9 cellular contexts compared by ENCODE assay signal in the genomic region with DNA sequence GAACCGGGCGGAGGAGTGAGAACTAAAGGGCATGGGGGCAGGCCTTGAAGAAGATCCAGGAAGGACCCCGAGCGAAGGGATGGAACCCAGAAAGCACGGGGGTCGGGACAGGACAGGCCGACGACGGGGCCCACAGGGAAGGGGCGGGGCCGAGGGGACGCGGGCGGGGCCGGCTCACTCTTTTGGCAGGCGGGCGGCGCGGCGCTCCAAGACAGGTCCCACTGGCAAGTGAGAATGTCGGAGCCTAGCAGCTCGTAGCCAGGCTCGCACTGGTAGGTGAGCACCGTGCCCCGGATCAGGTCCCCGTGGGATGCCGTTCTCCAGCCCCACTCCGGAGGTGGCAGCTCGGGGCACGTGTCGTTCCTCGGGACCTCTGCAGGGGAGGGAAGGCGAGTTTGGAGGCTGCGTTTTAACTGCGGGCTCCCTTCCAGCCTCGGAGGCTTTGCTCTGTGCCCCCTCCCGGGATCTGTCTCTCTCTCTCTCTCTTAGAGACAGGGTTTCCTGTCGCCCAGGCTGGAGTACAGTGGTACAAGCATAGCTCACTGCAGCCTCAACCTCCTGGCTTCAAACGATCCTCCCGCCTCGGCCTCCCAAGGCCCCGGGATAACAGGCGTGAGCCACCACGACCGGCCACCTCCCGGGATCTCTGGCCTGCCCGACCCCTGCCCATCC. TPM values are rescaled to one million over a fixed set of nuclear protein-coding genes. Genes with fewer than 3 reads are reported as not detected.
DNase-seq lines count a peak whose midpoint lies in the region; ATAC-seq and TF ChIP-seq lines count a peak whose summit lies in the region.
"Had no signal": no experiment of that assay in that cellular context is flagged by ENCODE, and none has a peak within 500 bp of the region (broad histone marks: within the 10 kb centered on the region; RNA-seq: fewer than 3 reads in every experiment).

No MANE protein-coding gene starts in this region.

- no peak overlapping the region for H3K27ac Mint-ChIP-seq in activated CD4-positive, alpha-beta memory T cell treated with anti-CD3 and anti-CD28 coated beads for 36 hours

- TF ChIP-seq CTCF in esophagus muscularis mucosa (IDR thresholded peaks at IDR 0.05), result no peak
- no peak for TF ChIP-seq CTCF in smooth muscle cell (IDR thresholded peaks at IDR 0.05; ENCODE audit: borderline replicate concordance, insufficient read depth, poor library complexity, severe bottlenecking)
- no peak for TF ChIP-seq CTCF in omental fat pad (IDR thresholded peaks at IDR 0.05)
- no peak for TF ChIP-seq CTCF in PC-9 (conservative IDR thresholded peaks at IDR 0.05)

- H3K27ac ChIP-seq in esophagus muscularis mucosa (replicated peaks in 1 of 4), result no peak overlapping the region
- no peak overlapping the region for H3K27ac ChIP-seq in smooth muscle cell (ENCODE audit: low read depth)
- H3K27ac ChIP-seq in PC-9, result no peak overlapping the region
- H3K27ac ChIP-seq: VCaP had no signal

- peaks cover 16% of the 10 kb centered on the region for H3K4me1 Mint-ChIP-seq in activated CD4-positive, alpha-beta memory T cell treated with anti-CD3 and anti-CD28 coated beads for 36 hours (ENCODE audit: low read depth)

- no peaks in the 10 kb centered on the region for H3K9me3 Mint-ChIP-seq in activated CD4-positive, alpha-beta memory T cell treated with anti-CD3 and anti-CD28 coated beads for 36 hours

- H3K9ac ChIP-seq in smooth muscle cell (ENCODE audit: low read depth), result no peak overlapping the region

- peak overlapping the region; percentile 57 for H3K4me3 Mint-ChIP-seq in activated CD4-positive, alpha-beta memory T cell treated with anti-CD3 and anti-CD28 coated beads for 36 hours

- peak; percentile 21 for DNase-seq in EL
- DNase-seq in activated CD4-positive, alpha-beta memory T cell treated with anti-CD3 and anti-CD28 coated beads for 36 hours, result peak; percentile 51
- no peak for DNase-seq in esophagus muscularis mucosa (ENCODE audit: extremely low spot score)
- DNase-seq in smooth muscle cell (lab: John Stamatoyannopoulos, UW; ENCODE audit: unreplicated experiment), result no peak
- DNase-seq in omental fat pad (ENCODE audit: low spot score), result no peak
- DNase-seq in PC-9, result no peak

- no peaks in the 10 kb centered on the region for H3F3A ChIP-seq in smooth muscle cell (ENCODE audit: low read depth)
- peaks cover 13% of the 10 kb centered on the region; the same call in 1 of the 2 replicates for H3F3A ChIP-seq in PC-9 (ENCODE audit: insufficient read depth, low read depth)

- BruUV-seq in PC-9 (replicated peaks; lab: Mats Ljungman, UMichigan), result no TSS peak

- TF ChIP-seq EP300 in esophagus muscularis mucosa (IDR thresholded peaks at IDR 0.05), result no peak

- H3K4me3 ChIP-seq in esophagus muscularis mucosa (peak overlapping the region; percentile 9 to 31 (median 21)), smooth muscle cell (peak overlapping the region; percentile 30), PC-9 (no peak overlapping the region)

- H3K9me2 ChIP-seq in PC-9 (ENCODE audit: insufficient read depth), result no peaks in the 10 kb centered on the region

- H4K20me1 ChIP-seq in smooth muscle cell (ENCODE audit: low read depth) (no peaks in the 10 kb centered on the region), PC-9 (ENCODE audit: insufficient read depth) (no peaks in the 10 kb centered on the region)

- intact Hi-C loops in activated CD4-positive, alpha-beta memory T cell treated with anti-CD3 and anti-CD28 coated beads for 36 hours (cut with micrococcal nuclease), result no loop called here
- intact Hi-C loops in esophagus muscularis mucosa (cut with DNase I), result no loop called here
- intact Hi-C loops in PC-9 (cut with micrococcal nuclease; ENCODE audit: unreplicated experiment), result no loop called here

- no peaks in the 10 kb centered on the region for H3K36me3 Mint-ChIP-seq in activated CD4-positive, alpha-beta memory T cell treated with anti-CD3 and anti-CD28 coated beads for 36 hours

- H3K9me3 ChIP-seq in esophagus muscularis mucosa (peaks cover 0 to 4% (median 0%) of the 10 kb centered on the region in 4 donors), smooth muscle cell (replicated peaks; ENCODE audit: low read depth) (no peaks in the 10 kb centered on the region), PC-9 (ENCODE audit: insufficient read depth, low read depth) (no peaks in the 10 kb centered on the region)

- H3K27me3 ChIP-seq in esophagus muscularis mucosa (peaks cover 0 to 73% (median 23%) of the 10 kb centered on the region in 4 donors), smooth muscle cell (ENCODE audit: low read depth) (peaks cover 19% of the 10 kb centered on the region), PC-9 (ENCODE audit: insufficient read depth, low read depth) (no peaks in the 10 kb centered on the region)

- CTCF ChIA-PET in activated CD4-positive, alpha-beta memory T cell treated with anti-CD3 and anti-CD28 coated beads for 36 hours (lab: Charles Lee), result interaction anchor here (1.4 kb wide), 1 partner anchor 155 kb away, joined by 6 read pairs; no protein-coding TSS in a partner anchor
- CTCF ChIA-PET in PC-9 (lab: Charles Lee), result no interaction called here

- H3K4me2 ChIP-seq in smooth muscle cell (peak overlapping the region; percentile 50), PC-9 (no peak overlapping the region)

- WGBS in esophagus muscularis mucosa, result 7% methylated on average over 19 of the region's 47 CpGs
- 14% methylated on average over 28 of the region's 47 CpGs for WGBS in smooth muscle cell (ENCODE audit: low lambda C conversion rate)

- POLR2A ChIA-PET in activated CD4-positive, alpha-beta memory T cell treated with anti-CD3 and anti-CD28 coated beads for 36 hours (lab: Charles Lee), result no interaction called here
- POLR2A ChIA-PET in PC-9 (lab: Charles Lee; ENCODE audit: unreplicated experiment), result no interaction called here

- H3K27me3 Mint-ChIP-seq in activated CD4-positive, alpha-beta memory T cell treated with anti-CD3 and anti-CD28 coated beads for 36 hours, result peaks cover 19% of the 10 kb centered on the region

- no peaks in the 10 kb centered on the region for H3K36me3 ChIP-seq in esophagus muscularis mucosa
- H3K36me3 ChIP-seq in smooth muscle cell (ENCODE audit: low read depth), result no peaks in the 10 kb centered on the region
- no peaks in the 10 kb centered on the region for H3K36me3 ChIP-seq in PC-9 (ENCODE audit: low read depth)

- H2AFZ ChIP-seq in smooth muscle cell (ENCODE audit: low read depth) (no peak overlapping the region), PC-9 (no peak overlapping the region)

- H3K4me1 ChIP-seq in esophagus muscularis mucosa, result peaks cover 0 to 16% (median 8%) of the 10 kb centered on the region in 4 donors
- no peaks in the 10 kb centered on the region for H3K4me1 ChIP-seq in smooth muscle cell (ENCODE audit: low read depth)
- no peaks in the 10 kb centered on the region for H3K4me1 ChIP-seq in PC-9 (replicated peaks; ENCODE audit: insufficient read depth)

- H3K79me2 ChIP-seq in smooth muscle cell (ENCODE audit: low read depth), result no peaks in the 10 kb centered on the region
- H3K79me2 ChIP-seq in PC-9 (ENCODE audit: low read depth), result no peaks in the 10 kb centered on the region

- TF ChIP-seq POLR2A in esophagus muscularis mucosa (IDR thresholded peaks at IDR 0.05; ENCODE audit: low read depth), result no peak

- ATAC-seq in GM21825 (IDR thresholded peaks at IDR 0.05; ENCODE audit: unreplicated experiment), result no peak
- no peak for ATAC-seq in omental fat pad (ENCODE audit: low FRiP score)
- no peak for ATAC-seq in GM19023 (IDR thresholded peaks at IDR 0.05; ENCODE audit: unreplicated experiment)

RNA-seq across cellular contexts. Expression of gene CDIPT, which starts 13.7 kb away (rescaled TPM):
- total RNA-seq in activated CD4-positive, alpha-beta memory T cell treated with anti-CD3 and anti-CD28 coated beads for 36 hours, result 10 to 100 TPM; 39.5 to 43.9 TPM
- total RNA-seq in esophagus muscularis mucosa (100 to 1,000 TPM; 105 to 178 (median 141) TPM), smooth muscle cell (61.4 and 63.2 TPM in 2 replicates), omental fat pad (100 to 1,000 TPM; 101 to 156 (median 104) TPM), PC-9 (2021) (90.6 and 133 TPM in 2 replicates)
- 90.7 and 118 TPM in 2 replicates for polyA plus RNA-seq in smooth muscle cell

RNA-seq across cellular contexts. Expression of gene SEZ6L2, which starts 22.6 kb away (rescaled TPM):
- total RNA-seq in activated CD4-positive, alpha-beta memory T cell treated with anti-CD3 and anti-CD28 coated beads for 36 hours, result under 1 TPM; 0.38 to 0.58 TPM
- total RNA-seq in esophagus muscularis mucosa, result 1 to 10 TPM in 2 of 4 donors, under 1 TPM in 2; 0.84 to 7.9 (median 1.0) TPM
- total RNA-seq in smooth muscle cell, result 23.8 and 178 TPM in 2 replicates
- 37.5 and 46.1 TPM in 2 replicates for polyA plus RNA-seq in smooth muscle cell
- 10 to 100 TPM in 1 of 4 donors, 1 to 10 TPM in 2, under 1 TPM in 1; 0.63 to 11.5 (median 4.2) TPM for total RNA-seq in omental fat pad
- 46.5 and 64.0 TPM in 2 replicates for total RNA-seq in PC-9 (2021)

RNA-seq across cellular contexts. Expression of gene ASPHD1, which starts 23.6 kb away (rescaled TPM):
- 1 to 10 TPM; 1.6 to 1.9 TPM for total RNA-seq in activated CD4-positive, alpha-beta memory T cell treated with anti-CD3 and anti-CD28 coated beads for 36 hours
- total RNA-seq in esophagus muscularis mucosa (under 1 TPM in 1 of 4 donors, not detected in 3; 0.33 TPM), smooth muscle cell (4.1 and 7.1 TPM in 2 replicates), omental fat pad (10 to 100 TPM in 2 of 4 donors, 1 to 10 TPM in 1, not detected in 1; 4.0 to 14.0 (median 10.6) TPM), PC-9 (2021) (8.3 and 11.3 TPM in 2 replicates)
- polyA plus RNA-seq in smooth muscle cell, result 26.1 and 28.8 TPM in 2 replicates

RNA-seq across cellular contexts. Expression of gene KCTD13, which starts 49.3 kb away (rescaled TPM):
- 10 to 100 TPM; 36.6 to 37.9 TPM for total RNA-seq in activated CD4-positive, alpha-beta memory T cell treated with anti-CD3 and anti-CD28 coated beads for 36 hours
- total RNA-seq in esophagus muscularis mucosa, result 10 to 100 TPM; 14.4 to 25.7 (median 18.8) TPM
- total RNA-seq in smooth muscle cell, result 8.0 and 16.3 TPM in 2 replicates
- polyA plus RNA-seq in smooth muscle cell, result 23.6 and 30.5 TPM in 2 replicates
- total RNA-seq in omental fat pad, result 10 to 100 TPM in 3 of 4 donors, 1 to 10 TPM in 1; 7.1 to 44.5 (median 20.0) TPM
- 52.7 and 72.0 TPM in 2 replicates for total RNA-seq in PC-9 (2021)

RNA-seq across cellular contexts. Expression of gene MVP, which starts 56.5 kb away (rescaled TPM):
- total RNA-seq in activated CD4-positive, alpha-beta memory T cell treated with anti-CD3 and anti-CD28 coated beads for 36 hours, result 100 to 1,000 TPM; 149 to 156 TPM
- total RNA-seq in esophagus muscularis mucosa, result 100 to 1,000 TPM; 101 to 156 (median 123) TPM
- 47.5 and 57.4 TPM in 2 replicates for total RNA-seq in smooth muscle cell
- polyA plus RNA-seq in smooth muscle cell, result 110 and 123 TPM in 2 replicates
- 100 to 1,000 TPM; 101 to 151 (median 129) TPM for total RNA-seq in omental fat pad
- 197 and 208 TPM in 2 replicates for total RNA-seq in PC-9 (2021)

Comparison
In these comparisons a context has a peak if more than half of its experiments do, and no peak if none do; other contexts are left out.
1. DNase-seq: peak in EL (single experiment) and activated CD4-positive, alpha-beta memory T cell treated with anti-CD3 and anti-CD28 coated beads for 36 hours (single experiment); none in esophagus muscularis mucosa (single experiment), smooth muscle cell (single experiment), omental fat pad (single experiment) and PC-9 (0 of 2).